18 cellular contexts compared by ENCODE assay signal in the genomic region with DNA sequence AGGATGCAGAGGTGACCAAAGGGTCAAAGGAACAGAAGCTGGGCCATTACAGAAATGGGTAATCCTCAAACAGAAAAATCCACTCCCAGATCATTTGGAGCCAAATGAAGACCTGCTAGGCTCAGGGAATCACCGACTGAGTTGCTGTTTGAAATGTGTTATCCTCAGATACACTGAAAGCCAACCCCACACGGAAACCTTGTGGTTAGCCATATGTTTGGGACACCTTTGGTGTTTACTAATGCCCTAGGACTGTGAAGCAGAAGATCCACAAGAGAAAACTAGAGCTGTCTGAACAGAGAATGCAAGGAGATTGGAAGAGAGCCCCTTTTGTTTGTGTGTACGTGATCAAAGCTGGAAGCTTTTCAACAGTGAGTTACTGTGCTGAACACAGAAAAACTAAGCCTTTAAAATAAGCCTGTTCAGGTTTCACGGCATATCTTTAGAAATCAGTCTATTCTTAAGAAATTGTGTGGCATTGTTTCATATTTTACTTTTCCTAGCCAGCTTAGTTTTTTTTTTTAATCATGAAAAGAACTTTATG.
DNase-seq lines count a peak whose midpoint lies in the region; ATAC-seq, FAIRE-seq and TF ChIP-seq lines count a peak whose summit lies in the region.
"Had no signal": no experiment of that assay in that cellular context is flagged by ENCODE, and none has a peak within 500 bp of the region (broad histone marks: within the 10 kb centered on the region; RNA-seq: fewer than 3 reads in every experiment).

No MANE protein-coding gene starts in this region.

- H3K9me3 Mint-ChIP-seq in activated CD8-positive, alpha-beta T cell treated with anti-CD3 and anti-CD28 coated beads for 36 hours: no peaks in the 10 kb centered on the region

- no peak overlapping the region for H3K23ac ChIP-seq in trophoblast cell (ENCODE audit: low read length)

- POLR2A ChIA-PET in PC-9 (lab: Charles Lee; ENCODE audit: unreplicated experiment): interaction anchor here (0.5 kb wide), 1 partner anchor 71 kb away, joined by 3 read pairs; no protein-coding TSS in a partner anchor
- POLR2A ChIA-PET in activated CD8-positive, alpha-beta T cell treated with anti-CD3 and anti-CD28 coated beads for 36 hours (lab: Charles Lee): no interaction called here

- no peak overlapping the region for H3K27ac Mint-ChIP-seq in activated CD8-positive, alpha-beta T cell treated with anti-CD3 and anti-CD28 coated beads for 36 hours
- H3K27ac Mint-ChIP-seq: CD4-positive, CD25-positive, alpha-beta regulatory T cell had no signal

- DNase-seq in H54 (ENCODE audit: insufficient read length, low spot score): no peak
- no peak for DNase-seq in PC-9
- peak; percentile 12 for DNase-seq in fibroblast of mammary gland (ENCODE audit: low read depth)
- DNase-seq in trophoblast cell: no peak
- DNase-seq in activated CD8-positive, alpha-beta T cell treated with anti-CD3 and anti-CD28 coated beads for 36 hours: no peak
- no peak for DNase-seq in NCI-H774 (lab: John Stamatoyannopoulos, UW)
- DNase-seq: activated CD4-positive, CD25-positive, alpha-beta regulatory T cell treated with anti-CD3 and anti-CD28 coated beads, Interleukin-2, amount 50 U/mL, for 72 hours; activated T-cell treated with anti-CD3 and anti-CD28 coated beads, Interleukin-2, amount 50 U/mL, for 1 hour; CD4-positive, CD25-positive, alpha-beta regulatory T cell; GF-D8; midbrain; NCI-H1417; NCI-H82; right cardiac atrium; stimulated activated CD4-positive, alpha-beta T cell treated with anti-CD3 and anti-CD28 coated beads, Interleukin-4, amount 100 ng/mL, for 4 hours; stimulated activated naive CD8-positive, alpha-beta T cell treated with anti-CD3 and anti-CD28 coated beads, Interleukin-15, Interleukin-2, amounts not matched to agents 100 U/mL and 50 U/mL, for 24 hours had no signal

- no peaks in the 10 kb centered on the region for H3K9me3 ChIP-seq in PC-9 (ENCODE audit: insufficient read depth, low read depth)
- H3K9me3 ChIP-seq in trophoblast cell (ENCODE audit: insufficient read depth, low read depth, low read length): no peaks in the 10 kb centered on the region
- H3K9me3 ChIP-seq: adrenal gland had no signal

- BruUV-seq in PC-9 (replicated peaks; lab: Mats Ljungman, UMichigan): no TSS peak

- H3K27me3 Mint-ChIP-seq in activated CD8-positive, alpha-beta T cell treated with anti-CD3 and anti-CD28 coated beads for 36 hours: no peaks in the 10 kb centered on the region
- H3K27me3 Mint-ChIP-seq: CD4-positive, CD25-positive, alpha-beta regulatory T cell had no signal

- peaks cover 9% of the 10 kb centered on the region for H3K79me1 ChIP-seq in trophoblast cell (ENCODE audit: low read length)

- H3K36me3 ChIP-seq in PC-9 (ENCODE audit: low read depth) (no peaks in the 10 kb centered on the region), trophoblast cell (ENCODE audit: control insufficient read depth in 1 of 2, insufficient read depth in 2 of 2, low read length in 2 of 2) (no peaks in the 10 kb centered on the region)
- H3K36me3 ChIP-seq: adrenal gland had no signal

- no peak overlapping the region for H3K14ac ChIP-seq in trophoblast cell (ENCODE audit: low read length)

- H4K8ac ChIP-seq in trophoblast cell (ENCODE audit: low read depth, low read length): peak overlapping the region; percentile 17

- peak; percentile 57 for FAIRE-seq in H54 (lab: Jason Lieb, UNC)

- H3F3A ChIP-seq in PC-9 (ENCODE audit: insufficient read depth, low read depth): no peaks in the 10 kb centered on the region

- intact Hi-C loops in PC-9 (cut with micrococcal nuclease; ENCODE audit: unreplicated experiment): no loop called here
- intact Hi-C loops in activated CD8-positive, alpha-beta T cell treated with anti-CD3 and anti-CD28 coated beads for 36 hours (cut with micrococcal nuclease): no loop called here

- no peaks in the 10 kb centered on the region for H3K9me2 ChIP-seq in PC-9 (ENCODE audit: insufficient read depth)

- CTCF ChIA-PET in PC-9 (lab: Charles Lee): no interaction called here
- CTCF ChIA-PET in activated CD8-positive, alpha-beta T cell treated with anti-CD3 and anti-CD28 coated beads for 36 hours (lab: Charles Lee): interaction anchor here (0.8 kb wide), 1 partner anchor 15 kb away, joined by 3 read pairs; no protein-coding TSS in a partner anchor

- no peak overlapping the region for H4K91ac ChIP-seq in trophoblast cell (ENCODE audit: low read depth, low read length)

- peak overlapping the region; percentile 69 for H2BK12ac ChIP-seq in trophoblast cell (ENCODE audit: low read length)

- H3K79me2 ChIP-seq in PC-9 (ENCODE audit: low read depth): no peaks in the 10 kb centered on the region
- H3K79me2 ChIP-seq in trophoblast cell (ENCODE audit: control insufficient read depth, insufficient read depth, low read length, poor library complexity): no peaks in the 10 kb centered on the region

- TF ChIP-seq POLR2A in H54 (IDR thresholded peaks at IDR 0.05; ENCODE audit: low read depth, low read length): no peak

- no peaks in the 10 kb centered on the region for H4K20me1 ChIP-seq in PC-9 (ENCODE audit: insufficient read depth)

- ATAC-seq in activated CD8-positive, alpha-beta T cell treated with anti-CD3 and anti-CD28 coated beads for 36 hours: no peak
- no peak for ATAC-seq in HG03135 (IDR thresholded peaks at IDR 0.05; ENCODE audit: unreplicated experiment)
- ATAC-seq: right cardiac atrium; stimulated activated naive CD8-positive, alpha-beta T cell treated with anti-CD3 and anti-CD28 coated beads, Interleukin-15, Interleukin-2, amounts not matched to agents 100 U/mL and 50 U/mL, for 24 hours had no signal

- 0 out of 2 replicates have a peak overlapping the region, but pooled peaks have one; percentile 2 for H2AFZ ChIP-seq in PC-9
- H2AFZ ChIP-seq in trophoblast cell (ENCODE audit: insufficient read depth, low read length, poor library complexity): no peak overlapping the region

- no peak overlapping the region for H3K9ac ChIP-seq in trophoblast cell (ENCODE audit: low read length)

- H3K18ac ChIP-seq in trophoblast cell (ENCODE audit: low read length): no peak overlapping the region

- H2BK120ac ChIP-seq in trophoblast cell (ENCODE audit: insufficient read depth, low read length, poor library complexity): peak overlapping the region; percentile 24

- no peak overlapping the region for H3K4me3 Mint-ChIP-seq in activated CD8-positive, alpha-beta T cell treated with anti-CD3 and anti-CD28 coated beads for 36 hours
- H3K4me3 Mint-ChIP-seq: CD4-positive, CD25-positive, alpha-beta regulatory T cell had no signal

- no peak overlapping the region for H3K4me2 ChIP-seq in PC-9
- no peak overlapping the region for H3K4me2 ChIP-seq in trophoblast cell (ENCODE audit: low read length)

- no peaks in the 10 kb centered on the region for H3K4me1 ChIP-seq in PC-9 (replicated peaks; ENCODE audit: insufficient read depth)
- peaks cover 4 to 5% of the 10 kb centered on the region in 2 experiments for H3K4me1 ChIP-seq in trophoblast cell (ENCODE audit: control insufficient read depth in 1 of 2, insufficient read depth in 2 of 2, low read length in 2 of 2)

- peak overlapping the region; percentile 52 for H2BK5ac ChIP-seq in trophoblast cell (ENCODE audit: low read depth, low read length, poor library complexity)

- H3K4me1 Mint-ChIP-seq in activated CD8-positive, alpha-beta T cell treated with anti-CD3 and anti-CD28 coated beads for 36 hours (ENCODE audit: low read depth): no peaks in the 10 kb centered on the region
- H3K4me1 Mint-ChIP-seq: CD4-positive, CD25-positive, alpha-beta regulatory T cell had no signal

- H4K12ac ChIP-seq in trophoblast cell (ENCODE audit: low read depth, low read length): no peak overlapping the region

- H3K4ac ChIP-seq in trophoblast cell (ENCODE audit: low read depth, low read length): no peak overlapping the region

- H3K27ac ChIP-seq in PC-9 (no peak overlapping the region), trophoblast cell (ENCODE audit: low read depth, low read length) (peak overlapping the region; percentile 42)

- H3K27me3 ChIP-seq in PC-9 (ENCODE audit: insufficient read depth, low read depth) (no peaks in the 10 kb centered on the region), trophoblast cell (ENCODE audit: insufficient read depth, low read length) (no peaks in the 10 kb centered on the region)
- H3K27me3 ChIP-seq: adrenal gland had no signal

- H3K36me3 Mint-ChIP-seq in activated CD8-positive, alpha-beta T cell treated with anti-CD3 and anti-CD28 coated beads for 36 hours (ENCODE audit: low read depth): no peaks in the 10 kb centered on the region
- H3K36me3 Mint-ChIP-seq: CD4-positive, CD25-positive, alpha-beta regulatory T cell had no signal

- H2AK5ac ChIP-seq in trophoblast cell (ENCODE audit: low read length): no peak overlapping the region

- no CpG with 5 or more reads among the region's 4 CpGs for WGBS in trophoblast cell (ENCODE audit: extremely low coverage, insufficient coverage, insufficient read length)

- H3K4me3 ChIP-seq in PC-9 (no peak overlapping the region), fibroblast of mammary gland (ENCODE audit: control insufficient read depth, low read depth, low read length) (no peak overlapping the region), trophoblast cell (ENCODE audit: low read depth, low read length) (no peak overlapping the region)
- H3K4me3 ChIP-seq: adrenal gland had no signal

- TF ChIP-seq CTCF in PC-9 (conservative IDR thresholded peaks at IDR 0.05): no peak
- TF ChIP-seq CTCF in fibroblast of mammary gland (conservative IDR thresholded peaks at IDR 0.05; ENCODE audit: control insufficient read depth, insufficient read depth, low read depth, low read length): no peak
- no peak for TF ChIP-seq CTCF in activated CD8-positive, alpha-beta T cell treated with anti-CD3 and anti-CD28 coated beads for 36 hours (IDR thresholded peaks at IDR 0.05)
